Comparison of ENCODE assay signal across 1 cellular context in genomic region chr13:110662105-110662504, GRCh38.
TF ChIP-seq lines count a peak whose summit lies in the region.

No MANE protein-coding gene starts in this region.

TF ChIP-seq in GM12878, 131 proteins besides CTCF, POLR2A, EP300 and RAD21:
- TF ChIP-seq JUNB (IDR thresholded peaks at IDR 0.05) (no peak), NFXL1 (IDR thresholded peaks at IDR 0.05; ENCODE audit: borderline replicate concordance) (no peak), SKIL (IDR thresholded peaks at IDR 0.05; ENCODE audit: low read depth, poor library complexity, severe bottlenecking) (no peak), LARP7 (IDR thresholded peaks at IDR 0.05) (no peak), SIX5 (IDR thresholded peaks at IDR 0.05; ENCODE audit: low read depth, low read length, severe bottlenecking) (no peak), MEF2B (IDR thresholded peaks at IDR 0.05; ENCODE audit: partially characterized antibody, poor library complexity, severe bottlenecking) (no peak), ELK1 (IDR thresholded peaks at IDR 0.05; ENCODE audit: low read depth, low read length) (no peak), CHD4 (IDR thresholded peaks at IDR 0.05) (no peak), ZNF274 (IDR thresholded peaks at IDR 0.05; ENCODE audit: insufficient read depth, insufficient read length) (no peak)
TF ChIP-seq in GM12878: peak in this region for 0.
